In genomic region chr18:12113999-12114646, GRCh38 we compare ENCODE assay signal across 22 cellular contexts. TPM values are rescaled to one million over a fixed set of nuclear protein-coding genes. Genes with fewer than 3 reads are reported as not detected.
"Had no signal": no experiment of that assay in that cellular context is flagged by ENCODE, and none has a peak within 500 bp of the region (broad histone marks: within the 10 kb centered on the region; RNA-seq: fewer than 3 reads in every experiment).

No MANE protein-coding gene starts in this region.

- H3K27ac Mint-ChIP-seq: activated naive CD8-positive, alpha-beta T cell treated with anti-CD3 and anti-CD28 coated beads for 36 hours; natural killer cell treated with Interleukin-12 subunit alpha and Interleukin-12 subunit beta and Interleukin-15 and Interleukin-18, amount 100 ng/mL, for 72 hours had no signal

- DNase-seq: activated CD4-positive, alpha-beta T cell treated with anti-CD3 and anti-CD28 coated beads for 1 hour; activated naive CD4-positive, alpha-beta T cell treated with Interleukin-2 at 50 U/mL for 16 hours; activated naive CD8-positive, alpha-beta T cell treated with anti-CD3 and anti-CD28 coated beads for 36 hours; activated T-cell treated with anti-CD3 and anti-CD28 coated beads, Interleukin-2, amount 50 U/mL, for 48 hours; amniotic stem cell; hippocampal formation; left ventricle myocardium superior; ovary; psoas muscle; stimulated activated CD4-positive, alpha-beta T cell treated with anti-CD3 and anti-CD28 coated beads, Interleukin-4, amount 100 ng/mL, for 24 hours; stimulated activated naive CD8-positive, alpha-beta T cell treated with anti-CD3 and anti-CD28 coated beads, Interleukin-15, Interleukin-2, amounts not matched to agents 100 U/mL and 50 U/mL, for 24 hours; substantia nigra; T-helper 1 cell; thyroid gland; upper lobe of right lung had no signal

- H3K4me3 Mint-ChIP-seq: activated naive CD8-positive, alpha-beta T cell treated with anti-CD3 and anti-CD28 coated beads for 36 hours; natural killer cell treated with Interleukin-12 subunit alpha and Interleukin-12 subunit beta and Interleukin-15 and Interleukin-18, amount 100 ng/mL, for 72 hours had no signal

- H3K4me1 ChIP-seq: psoas muscle, right atrium auricular region, thyroid gland, upper lobe of right lung had no signal

- ATAC-seq: left ventricle myocardium superior; natural killer cell treated with Interleukin-12 subunit alpha and Interleukin-12 subunit beta and Interleukin-15 and Interleukin-18, amount 100 ng/mL, for 72 hours; psoas muscle; stimulated activated naive CD8-positive, alpha-beta T cell treated with anti-CD3 and anti-CD28 coated beads, Interleukin-15, Interleukin-2, amounts not matched to agents 100 U/mL and 50 U/mL, for 24 hours; upper lobe of right lung had no signal

- H3K4me3 ChIP-seq: cardiac muscle cell, ovary, psoas muscle, right atrium auricular region, thyroid gland, upper lobe of right lung had no signal

- H3K36me3 ChIP-seq: cardiac muscle cell, neutrophil, ovary, right atrium auricular region, thyroid gland, upper lobe of right lung had no signal

- H3K36me3 Mint-ChIP-seq: activated naive CD8-positive, alpha-beta T cell treated with anti-CD3 and anti-CD28 coated beads for 36 hours; natural killer cell treated with Interleukin-12 subunit alpha and Interleukin-12 subunit beta and Interleukin-15 and Interleukin-18, amount 100 ng/mL, for 72 hours had no signal

- H3K4me1 Mint-ChIP-seq: activated naive CD8-positive, alpha-beta T cell treated with anti-CD3 and anti-CD28 coated beads for 36 hours had no signal

- H3K27me3 ChIP-seq: ovary, right atrium auricular region, thyroid gland, upper lobe of right lung had no signal

- H3K9me3 Mint-ChIP-seq: natural killer cell treated with Interleukin-12 subunit alpha and Interleukin-12 subunit beta and Interleukin-15 and Interleukin-18, amount 100 ng/mL, for 72 hours had no signal

- H3K9me3 ChIP-seq: neutrophil, ovary, psoas muscle, right atrium auricular region, thyroid gland, upper lobe of right lung had no signal

- FAIRE-seq: endometrium, frontal cortex had no signal

- H3K27ac ChIP-seq: cardiac muscle cell, neutrophil, ovary, psoas muscle, right atrium auricular region, thyroid gland, upper lobe of right lung had no signal

RNA-seq across cellular contexts. Expression of gene ANKRD62, which starts 20.5 kb away (rescaled TPM):
- total RNA-seq: activated CD8-positive, alpha-beta memory T cell treated with anti-CD3 and anti-CD28 coated beads for 36 hours; activated naive CD8-positive, alpha-beta T cell treated with anti-CD3 and anti-CD28 coated beads for 36 hours; cardiac muscle cell; frontal cortex; left ventricle myocardium superior; natural killer cell treated with Interleukin-12 subunit alpha and Interleukin-12 subunit beta and Interleukin-15 and Interleukin-18, amount 100 ng/mL, for 72 hours; ovary; psoas muscle; right atrium auricular region had no signal
- polyA plus RNA-seq: cardiac muscle cell, ovary, psoas muscle had no signal
